In the genomic region with DNA sequence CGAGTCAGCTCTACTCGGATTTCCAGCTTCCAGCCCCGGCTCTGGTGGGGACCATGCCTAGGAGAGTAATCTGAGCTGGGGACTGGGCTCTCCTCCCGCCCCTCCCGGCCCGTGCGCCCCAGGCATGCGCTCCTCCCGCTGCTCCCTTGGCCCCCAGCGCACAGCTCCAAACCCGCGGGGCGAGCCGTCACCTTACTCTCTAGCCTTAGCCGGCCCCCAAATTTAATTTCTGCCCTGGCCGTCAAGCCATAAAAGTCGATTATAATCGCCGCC, we compare ENCODE assay signal across 7 cellular contexts. TPM values are rescaled to one million over a fixed set of nuclear protein-coding genes. Genes with fewer than 3 reads are reported as not detected.
DNase-seq lines count a peak whose midpoint lies in the region; ATAC-seq and TF ChIP-seq lines count a peak whose summit lies in the region.

No MANE protein-coding gene starts in this region.

- H3K27ac ChIP-seq in VCaP (peak overlapping the region; percentile 80), gastroesophageal sphincter (peak overlapping the region in 2 of 4 donors; percentile 41 to 44), osteoblast (ENCODE audit: low read depth, low read length) (peak overlapping the region; percentile 91)

- DNase-seq in osteoblast (ENCODE audit: insufficient read length, low spot score, missing footprints) (peak; percentile 90), KG1 (lab: John Stamatoyannopoulos, UW) (no peak)

- H3K9me3 ChIP-seq in gastroesophageal sphincter (no peaks in the 10 kb centered on the region), osteoblast (ENCODE audit: low read depth, low read length) (no peaks in the 10 kb centered on the region)

- peaks cover 0 to 25% (median 0%) of the 10 kb centered on the region in 3 donors for H3K4me1 ChIP-seq in gastroesophageal sphincter
- H3K4me1 ChIP-seq in osteoblast (ENCODE audit: insufficient read depth, low read length) = peaks cover 29% of the 10 kb centered on the region

- H3K4me3 ChIP-seq in gastroesophageal sphincter (peak overlapping the region; percentile 38 to 62), osteoblast (ENCODE audit: insufficient read depth, low read length) (peak overlapping the region; percentile 81)

- 2% methylated on average over 8 of the region's 19 CpGs; no CpG with 5 or more reads in 1 of the 2 donors for WGBS in gastroesophageal sphincter (ENCODE audit: low coverage in 1 of 2), 2 donors

- TF ChIP-seq EP300 in gastroesophageal sphincter (IDR thresholded peaks at IDR 0.05) = no peak

- H3K4me2 ChIP-seq in osteoblast (ENCODE audit: insufficient read depth, low read length) = peak overlapping the region; percentile 79

- H3K36me3 ChIP-seq in gastroesophageal sphincter (no peaks in the 10 kb centered on the region), osteoblast (ENCODE audit: insufficient read depth, low read length) (peaks cover 14% of the 10 kb centered on the region)

- peak overlapping the region; percentile 79 for H2AFZ ChIP-seq in osteoblast (ENCODE audit: low read length)

- peaks cover 2% of the 10 kb centered on the region for H3K79me2 ChIP-seq in osteoblast (ENCODE audit: insufficient read depth, low read length)

- TF ChIP-seq CTCF in VCaP (conservative IDR thresholded peaks at IDR 0.05) (no peak), gastroesophageal sphincter (IDR thresholded peaks at IDR 0.05) (no peak), osteoblast (IDR thresholded peaks at IDR 0.05; ENCODE audit: extremely low read depth, low read depth, low read length) (no peak)

- H3K27me3 ChIP-seq in gastroesophageal sphincter (peaks cover 44% of the 10 kb centered on the region), osteoblast (ENCODE audit: insufficient read depth, low read length) (no peaks in the 10 kb centered on the region)

- ATAC-seq in GM18502 (IDR thresholded peaks at IDR 0.05; ENCODE audit: poor library complexity, unreplicated experiment) (peak; percentile 33), HG03066 (IDR thresholded peaks at IDR 0.05; ENCODE audit: low read depth, unreplicated experiment) (peak; percentile 14), gastroesophageal sphincter (peak; percentile 64), HG02610 (IDR thresholded peaks at IDR 0.05; ENCODE audit: unreplicated experiment) (no peak)

- TF ChIP-seq POLR2A in gastroesophageal sphincter (IDR thresholded peaks at IDR 0.05) = no peak

- no peaks in the 10 kb centered on the region for H4K20me1 ChIP-seq in osteoblast (ENCODE audit: insufficient read depth, low read length)

RNA-seq across cellular contexts. Expression of a gene that starts 41.7 kb away (rescaled TPM):
- total RNA-seq in gastroesophageal sphincter (10 to 100 TPM; 20.5 to 38.3 (median 27.8) TPM), osteoblast (32.9 and 42.7 TPM in 2 replicates)
